Comparison of ENCODE assay signal across 15 cellular contexts in genomic region chr2:71505086-71505769, GRCh38. TPM values are rescaled to one million over a fixed set of nuclear protein-coding genes. Genes with fewer than 3 reads are reported as not detected.
A peak's percentile ranks its signal among the peaks of the same experiment; 100 is the strongest.
DNase-seq lines count a peak whose midpoint lies in the region; ATAC-seq, FAIRE-seq and TF ChIP-seq lines count a peak whose summit lies in the region.
"Had no signal": no experiment of that assay in that cellular context is flagged by ENCODE, and none has a peak within 500 bp of the region (broad histone marks: within the 10 kb centered on the region; RNA-seq: fewer than 3 reads in every experiment).

No MANE protein-coding gene starts in this region.

- H3K4me1 ChIP-seq in endothelial cell of umbilical vein (ENCODE audit: control insufficient read depth, extremely low read depth, insufficient read depth, low read length), result peaks cover 48% of the 10 kb centered on the region
- H3K4me1 ChIP-seq in neural progenitor cell, result no peaks in the 10 kb centered on the region
- H3K4me1 ChIP-seq in CD8-positive, alpha-beta T cell (ENCODE audit: insufficient read depth, low read length), result no peaks in the 10 kb centered on the region

- CTCF ChIA-PET in endothelial cell of umbilical vein (lab: Charles Lee), result interaction anchor here (1.8 to 15.3 kb wide), 3 partner anchors 8 to 205 kb away, joined by 4 to 670 read pairs (median 219); partner anchors contain the start of gene DYSF
- CTCF ChIA-PET in CD8-positive, alpha-beta T cell (lab: Charles Lee), result interaction anchor here (12.5 kb wide), 1 partner anchor 206 kb away, joined by 322 read pairs; no protein-coding TSS in a partner anchor

- H3K9me3 Mint-ChIP-seq in neural progenitor cell, result no peaks in the 10 kb centered on the region
- H3K9me3 Mint-ChIP-seq in CD8-positive, alpha-beta T cell, result no peaks in the 10 kb centered on the region
- H3K9me3 Mint-ChIP-seq: activated T-cell treated with anti-CD3 and anti-CD28 coated beads, Interleukin-2, amount 50 U/mL, for 4 hours had no signal

- H3K4me2 ChIP-seq in endothelial cell of umbilical vein (ENCODE audit: insufficient read depth, low read length) (no peak overlapping the region), neural progenitor cell (no peak overlapping the region)

- peak overlapping the region; percentile 85 for H3K27ac ChIP-seq in endothelial cell of umbilical vein (ENCODE audit: insufficient read depth, low read depth, low read length)
- H3K27ac ChIP-seq in neural progenitor cell, result no peak overlapping the region
- H3K27ac ChIP-seq in CD8-positive, alpha-beta T cell (ENCODE audit: low read depth, low read length), result no peak overlapping the region
- H3K27ac ChIP-seq: C4-2B, neutrophil had no signal

- TF ChIP-seq CTCF in endothelial cell of umbilical vein (IDR thresholded peaks at IDR 0.05; ENCODE audit: extremely low read depth in 1 of 2, insufficient read depth in 1 of 2, low read depth in 1 of 2, low read length in 2 of 2) (no peak), neural progenitor cell (IDR thresholded peaks at IDR 0.05) (no peak)
- TF ChIP-seq CTCF in CD8-positive, alpha-beta T cell (IDR thresholded peaks at IDR 0.05), result no peak

- FAIRE-seq in endothelial cell of umbilical vein (lab: Jason Lieb, UNC) (no peak), RCC 7860 (lab: Jason Lieb, UNC) (no peak)

- no peak for TF ChIP-seq POLR2A in endothelial cell of umbilical vein (IDR thresholded peaks at IDR 0.05; ENCODE audit: low read depth, low read length)

- H3K27ac Mint-ChIP-seq in neural progenitor cell, result peak overlapping the region; percentile 9
- no peak overlapping the region for H3K27ac Mint-ChIP-seq in CD8-positive, alpha-beta T cell

- no peak for ATAC-seq in CD8-positive, alpha-beta T cell
- ATAC-seq: activated T-cell treated with anti-CD3 and anti-CD28 coated beads, Interleukin-2, amount 50 U/mL, for 4 hours had no signal

- H3K36me3 Mint-ChIP-seq in neural progenitor cell, result no peaks in the 10 kb centered on the region
- H3K36me3 Mint-ChIP-seq in CD8-positive, alpha-beta T cell, result no peaks in the 10 kb centered on the region

- H3K79me2 ChIP-seq in endothelial cell of umbilical vein (ENCODE audit: control insufficient read depth, insufficient read depth, low read length) (no peaks in the 10 kb centered on the region), neural progenitor cell (ENCODE audit: low read depth) (no peaks in the 10 kb centered on the region)

- H3K4me3 Mint-ChIP-seq in neural progenitor cell, result no peak overlapping the region
- no peak overlapping the region for H3K4me3 Mint-ChIP-seq in CD8-positive, alpha-beta T cell
- H3K4me3 Mint-ChIP-seq: activated T-cell treated with anti-CD3 and anti-CD28 coated beads, Interleukin-2, amount 50 U/mL, for 4 hours had no signal

- H3K9me1 ChIP-seq in endothelial cell of umbilical vein (replicated peaks; ENCODE audit: control insufficient read depth, extremely low read depth, insufficient read depth, low read length), result no peaks in the 10 kb centered on the region

- H4K20me1 ChIP-seq in endothelial cell of umbilical vein (replicated peaks; ENCODE audit: control insufficient read depth, extremely low read depth, insufficient read depth, low read length) (no peaks in the 10 kb centered on the region), neural progenitor cell (ENCODE audit: low read depth) (no peaks in the 10 kb centered on the region)

- dilution Hi-C loops in endothelial cell of umbilical vein (cut with MboI; ENCODE audit: extremely low pct_ligation_motif_present, low sequenced_read_pairs), result no loop called here

- H3K36me3 ChIP-seq in endothelial cell of umbilical vein (ENCODE audit: control insufficient read depth in 2 of 2, extremely low read depth in 1 of 2, insufficient read depth in 2 of 2, low read length in 2 of 2), result no peaks in the 10 kb centered on the region
- H3K36me3 ChIP-seq in neural progenitor cell, result no peaks in the 10 kb centered on the region
- H3K36me3 ChIP-seq in CD8-positive, alpha-beta T cell (ENCODE audit: insufficient read depth, low read length), result no peaks in the 10 kb centered on the region

- H3K27me3 ChIP-seq in endothelial cell of umbilical vein (ENCODE audit: control insufficient read depth in 2 of 2, insufficient read depth in 2 of 2, low read length in 2 of 2), result no peaks in the 10 kb centered on the region
- H3K27me3 ChIP-seq in neural progenitor cell, result no peaks in the 10 kb centered on the region
- H3K27me3 ChIP-seq in CD8-positive, alpha-beta T cell (ENCODE audit: insufficient read depth, low read length), result no peaks in the 10 kb centered on the region
- H3K27me3 ChIP-seq: neutrophil had no signal

- no TSS peak for BruUV-seq in endothelial cell of umbilical vein (replicated peaks; lab: Mats Ljungman, UMichigan)

- H3K4me3 ChIP-seq in endothelial cell of umbilical vein (replicated peaks in 1 of 3; ENCODE audit: insufficient read depth in 1 of 3, low read depth in 1 of 3, low read length in 3 of 3), result no peak overlapping the region
- no peak overlapping the region for H3K4me3 ChIP-seq in neural progenitor cell
- H3K4me3 ChIP-seq in CD8-positive, alpha-beta T cell (ENCODE audit: low read depth, low read length), result no peak overlapping the region

- DNase-seq in LHCN-M2 (ENCODE audit: low read depth), result peak; percentile 76
- peak; percentile 28 for DNase-seq in NCI-H510A treated with DMSO at 0.1 percent for 48 hours (lab: John Stamatoyannopoulos, UW)
- DNase-seq in endothelial cell of umbilical vein (ENCODE audit: low read depth, low spot score), result peak; percentile 63
- DNase-seq in neural progenitor cell (ENCODE audit: low spot score), result no peak
- DNase-seq in CD8-positive, alpha-beta T cell, result no peak
- DNase-seq in retina, result no peak
- no peak for DNase-seq in iPS-NIHi7 (ENCODE audit: extremely low spot score)
- DNase-seq in RCC 7860 (ENCODE audit: low spot score), result no peak
- DNase-seq: activated CD4-positive, CD25-positive, alpha-beta regulatory T cell treated with anti-CD3 and anti-CD28 coated beads, Interleukin-2, amount 50 U/mL, for 72 hours; activated T-cell treated with anti-CD3 and anti-CD28 coated beads, Interleukin-2, amount 50 U/mL, for 4 hours; amniotic stem cell; effector CD4-positive, alpha-beta T cell; NK-92 treated with Interleukin-12 subunit alpha and Interleukin-12 subunit beta, amount 100 ng/mL, for 24 hours had no signal

- H3K9ac ChIP-seq in endothelial cell of umbilical vein (replicated peaks; ENCODE audit: extremely low read depth, insufficient read depth, low read length) (no peak overlapping the region), neural progenitor cell (no peak overlapping the region)

- no peaks in the 10 kb centered on the region for H3F3A ChIP-seq in neural progenitor cell (ENCODE audit: low read depth)

- H3K9me3 ChIP-seq in endothelial cell of umbilical vein (replicated peaks; ENCODE audit: control insufficient read depth, insufficient read depth, low read length) (no peaks in the 10 kb centered on the region), neural progenitor cell (ENCODE audit: low read depth) (no peaks in the 10 kb centered on the region)
- no peaks in the 10 kb centered on the region for H3K9me3 ChIP-seq in CD8-positive, alpha-beta T cell (ENCODE audit: low read length)
- H3K9me3 ChIP-seq: neutrophil had no signal

- no peaks in the 10 kb centered on the region for H3K4me1 Mint-ChIP-seq in neural progenitor cell
- peaks cover 2% of the 10 kb centered on the region for H3K4me1 Mint-ChIP-seq in CD8-positive, alpha-beta T cell (ENCODE audit: low read depth)

- H2AFZ ChIP-seq in endothelial cell of umbilical vein (ENCODE audit: low read depth, low read length) (no peak overlapping the region), neural progenitor cell (replicated peaks) (no peak overlapping the region)

- intact Hi-C loops in endothelial cell of umbilical vein (cut with micrococcal nuclease), result no loop called here
- intact Hi-C loops in CD8-positive, alpha-beta T cell (cut with DNase I, micrococcal nuclease), result no loop called here

- peaks cover 2% of the 10 kb centered on the region for H3K27me3 Mint-ChIP-seq in neural progenitor cell (ENCODE audit: insufficient read depth, low read depth)
- no peaks in the 10 kb centered on the region for H3K27me3 Mint-ChIP-seq in CD8-positive, alpha-beta T cell (ENCODE audit: low read depth)

- POLR2A ChIA-PET in endothelial cell of umbilical vein (lab: Charles Lee), result interaction anchor here (1.1 kb wide), 1 partner anchor 81 kb away, joined by 8 read pairs; no protein-coding TSS in a partner anchor
- POLR2A ChIA-PET in CD8-positive, alpha-beta T cell (lab: Charles Lee), result no interaction called here

TF ChIP-seq in endothelial cell of umbilical vein, 7 proteins besides CTCF, POLR2A, EP300 and RAD21:
- TF ChIP-seq POLR2AphosphoS5 (IDR thresholded peaks at IDR 0.05; ENCODE audit: insufficient read depth, low read depth, low read length), result no peak
- no peak for TF ChIP-seq JUN (IDR thresholded peaks at IDR 0.05; ENCODE audit: borderline replicate concordance, insufficient read depth, insufficient read length, low read depth)
- no peak for TF ChIP-seq GATA2 (IDR thresholded peaks at IDR 0.05; ENCODE audit: insufficient read depth, insufficient read length, low read depth, low read length)
- TF ChIP-seq EZH2 (IDR thresholded peaks at IDR 0.05; ENCODE audit: borderline replicate concordance, low read depth, low read length, severe bottlenecking), result no peak
- no peak for TF ChIP-seq FOS (IDR thresholded peaks at IDR 0.05; ENCODE audit: borderline replicate concordance, insufficient read depth, low read length)
- no peak for TF ChIP-seq MYC (IDR thresholded peaks at IDR 0.05; ENCODE audit: low read depth, low read length)
- TF ChIP-seq, protein P1, sequence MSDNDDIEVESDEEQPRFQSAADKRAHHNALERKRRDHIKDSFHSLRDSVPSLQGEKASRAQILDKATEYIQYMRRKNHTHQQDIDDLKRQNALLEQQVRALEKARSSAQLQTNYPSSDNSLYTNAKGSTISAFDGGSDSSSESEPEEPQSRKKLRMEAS (IDR thresholded peaks at IDR 0.05; ENCODE audit: insufficient read depth, insufficient read length), result no peak

RNA-seq across cellular contexts. Expression of gene DYSF, which starts 51.9 kb away (rescaled TPM):
- total RNA-seq in LHCN-M2 (2014; rRNA removed) (44.2 and 59.5 TPM in 2 replicates), endothelial cell of umbilical vein (134 and 152 TPM in 2 replicates), neural progenitor cell (ENCODE audit: low replicate concordance) (0.39 and 1.1 TPM in 2 replicates)
- 173 TPM for polyA plus RNA-seq in LHCN-M2 (2012)
- 50.9 and 53.5 TPM in 2 replicates for polyA plus RNA-seq in endothelial cell of umbilical vein
- 49.0 and 50.6 TPM in 2 replicates for polyA plus RNA-seq in endothelial cell of umbilical vein (2011; cell fraction: cytosol; rRNA removed)
- 84.1 and 102 TPM in 2 replicates for polyA plus RNA-seq in endothelial cell of umbilical vein (2011; cell fraction: nucleus; rRNA removed)
- polyA plus RNA-seq in endothelial cell of umbilical vein (2012), result 29.9 and 46.0 TPM in 2 replicates
- polyA minus RNA-seq in endothelial cell of umbilical vein, result 111 and 117 TPM in 2 replicates
- polyA minus RNA-seq in endothelial cell of umbilical vein (2011; cell fraction: cytosol; rRNA and poly(A)+ RNA removed), result 0.72 TPM
- polyA minus RNA-seq in endothelial cell of umbilical vein (2011; cell fraction: nucleus; rRNA and poly(A)+ RNA removed), result 62.9 and 88.7 TPM in 2 replicates
- 1 to 10 TPM; 4.6 to 6.2 TPM for total RNA-seq in CD8-positive, alpha-beta T cell

Comparison
In these comparisons a context has a peak if more than half of its experiments do, and no peak if none do; other contexts are left out.
1. DNase-seq: peak in LHCN-M2 (single experiment), NCI-H510A treated with DMSO at 0.1 percent for 48 hours (single experiment) and endothelial cell of umbilical vein (single experiment); none in neural progenitor cell (single experiment), CD8-positive, alpha-beta T cell (0 of 7), retina (single experiment), iPS-NIHi7 (single experiment) and RCC 7860 (single experiment).